Comparison of ENCODE assay signal across 11 cellular contexts in genomic region chr6:56714982-56715456, GRCh38.
DNase-seq lines count a peak whose midpoint lies in the region; ATAC-seq and TF ChIP-seq lines count a peak whose summit lies in the region.
"Had no signal": no experiment of that assay in that cellular context is flagged by ENCODE, and none has a peak within 500 bp of the region (broad histone marks: within the 10 kb centered on the region; RNA-seq: fewer than 3 reads in every experiment).

No MANE protein-coding gene starts in this region.

- H3K4me1 Mint-ChIP-seq in naive thymus-derived CD4-positive, alpha-beta T cell = peaks cover 0 to 2% (median 0%) of the 10 kb centered on the region in 7 donors
- no peaks in the 10 kb centered on the region for H3K4me1 Mint-ChIP-seq in CD8-positive, alpha-beta memory T cell

- TF ChIP-seq CTCF in lung (IDR thresholded peaks at IDR 0.05; ENCODE audit: control extremely low read depth, extremely low read depth) = no peak

- peak; percentile 74 for ATAC-seq in lung (ENCODE audit: insufficient read depth, low FRiP score)
- no peak for ATAC-seq in naive thymus-derived CD4-positive, alpha-beta T cell

- CTCF ChIA-PET in naive thymus-derived CD4-positive, alpha-beta T cell (lab: Charles Lee) = no interaction called here
- CTCF ChIA-PET in CD8-positive, alpha-beta memory T cell (lab: Charles Lee) = no interaction called here

- peaks cover 0 to 9% (median 2%) of the 10 kb centered on the region in 11 donors for H3K9me3 Mint-ChIP-seq in naive thymus-derived CD4-positive, alpha-beta T cell
- peaks cover 0 to 10% (median 3%) of the 10 kb centered on the region in 5 donors for H3K9me3 Mint-ChIP-seq in CD8-positive, alpha-beta memory T cell

- peak; percentile 60 for DNase-seq in AG08395 (ENCODE audit: low spot score)
- peak; percentile 95 for DNase-seq in LHCN-M2 (ENCODE audit: low read depth)
- peak; percentile 60 for DNase-seq in dedifferentiated amniotic fluid mesenchymal stem cell (ENCODE audit: extremely low spot score)
- DNase-seq in lung (ENCODE audit: low spot score) = peak; percentile 32
- no peak for DNase-seq in naive thymus-derived CD4-positive, alpha-beta T cell
- no peak for DNase-seq in T-helper 9 cell
- no peak for DNase-seq in NCI-H2227 treated with DMSO at 0.1 percent for 48 hours (lab: John Stamatoyannopoulos, UW)
- DNase-seq in CD8-positive, alpha-beta memory T cell = no peak
- DNase-seq: H7, left cardiac atrium, NCI-H2107 had no signal

- H3K27me3 Mint-ChIP-seq in naive thymus-derived CD4-positive, alpha-beta T cell = peaks cover 0 to 27% (median 12%) of the 10 kb centered on the region in 5 donors
- H3K27me3 Mint-ChIP-seq in CD8-positive, alpha-beta memory T cell = peaks cover 0 to 2% of the 10 kb centered on the region in 2 donors

- intact Hi-C loops in naive thymus-derived CD4-positive, alpha-beta T cell (cut with micrococcal nuclease) = no loop called here

- H3K9me3 ChIP-seq in lung (ENCODE audit: control insufficient read depth in 2 of 2, insufficient read depth in 1 of 2, low read length in 1 of 2) = no peaks in the 10 kb centered on the region
- H3K9me3 ChIP-seq in naive thymus-derived CD4-positive, alpha-beta T cell (ENCODE audit: control insufficient read depth in 2 of 3, low read length in 3 of 3) = no peaks in the 10 kb centered on the region
- H3K9me3 ChIP-seq in CD8-positive, alpha-beta memory T cell (ENCODE audit: low read length) = no peaks in the 10 kb centered on the region

- H3K27ac Mint-ChIP-seq in naive thymus-derived CD4-positive, alpha-beta T cell = no peak overlapping the region
- no peak overlapping the region for H3K27ac Mint-ChIP-seq in CD8-positive, alpha-beta memory T cell

- 38 to 54% methylated on average over 2 of the region's 2 CpGs for WGBS in lung, 2 donors

- no peaks in the 10 kb centered on the region for H3K36me3 ChIP-seq in lung (ENCODE audit: control insufficient read depth in 2 of 2, insufficient read depth in 2 of 2, low read length in 2 of 2)
- no peaks in the 10 kb centered on the region for H3K36me3 ChIP-seq in naive thymus-derived CD4-positive, alpha-beta T cell (ENCODE audit: control insufficient read depth in 2 of 3, insufficient read depth in 3 of 3, low read length in 3 of 3)
- H3K36me3 ChIP-seq in CD8-positive, alpha-beta memory T cell (ENCODE audit: insufficient read depth, low read length) = no peaks in the 10 kb centered on the region

- H3K4me3 ChIP-seq in lung = no peak overlapping the region
- no peak overlapping the region for H3K4me3 ChIP-seq in naive thymus-derived CD4-positive, alpha-beta T cell (ENCODE audit: low read length)
- H3K4me3 ChIP-seq in CD8-positive, alpha-beta memory T cell (ENCODE audit: low read length) = no peak overlapping the region

- H3K27ac ChIP-seq in lung (ENCODE audit: low read depth in 1 of 2, low read length in 1 of 2) = peak overlapping the region in 1 of 2 donors; percentile 83
- no peak overlapping the region for H3K27ac ChIP-seq in naive thymus-derived CD4-positive, alpha-beta T cell (ENCODE audit: low read depth, low read length)
- H3K27ac ChIP-seq in CD8-positive, alpha-beta memory T cell (ENCODE audit: low read depth, low read length) = no peak overlapping the region

- peaks cover 0 to 7% (median 0%) of the 10 kb centered on the region in 5 donors for H3K36me3 Mint-ChIP-seq in naive thymus-derived CD4-positive, alpha-beta T cell
- H3K36me3 Mint-ChIP-seq in CD8-positive, alpha-beta memory T cell = peaks cover 0 to 3% (median 0%) of the 10 kb centered on the region in 3 donors

- peaks cover 4 to 30% of the 10 kb centered on the region in 2 donors for H3K4me1 ChIP-seq in lung (ENCODE audit: control insufficient read depth in 2 of 2, insufficient read depth in 2 of 2, low read length in 2 of 2)
- H3K4me1 ChIP-seq in naive thymus-derived CD4-positive, alpha-beta T cell (ENCODE audit: control insufficient read depth in 2 of 2, insufficient read depth in 2 of 2, low read length in 2 of 2) = no peaks in the 10 kb centered on the region
- H3K4me1 ChIP-seq in CD8-positive, alpha-beta memory T cell (ENCODE audit: insufficient read depth, low read length) = no peaks in the 10 kb centered on the region

- H3K4me3 Mint-ChIP-seq in naive thymus-derived CD4-positive, alpha-beta T cell = no peak overlapping the region
- H3K4me3 Mint-ChIP-seq in CD8-positive, alpha-beta memory T cell = no peak overlapping the region

- POLR2A ChIA-PET in naive thymus-derived CD4-positive, alpha-beta T cell (lab: Charles Lee) = no interaction called here
- POLR2A ChIA-PET in CD8-positive, alpha-beta memory T cell (lab: Charles Lee) = no interaction called here

- no peaks in the 10 kb centered on the region for H3K27me3 ChIP-seq in lung (ENCODE audit: control insufficient read depth, insufficient read depth)
- no peaks in the 10 kb centered on the region for H3K27me3 ChIP-seq in naive thymus-derived CD4-positive, alpha-beta T cell (ENCODE audit: control insufficient read depth in 2 of 2, insufficient read depth in 2 of 2, low read length in 2 of 2)
- no peaks in the 10 kb centered on the region for H3K27me3 ChIP-seq in CD8-positive, alpha-beta memory T cell (ENCODE audit: insufficient read depth, low read length, poor library complexity, severe bottlenecking)

Comparison
In these comparisons a context has a peak if more than half of its experiments do, and no peak if none do; other contexts are left out.
1. DNase-seq: peak in AG08395 (single experiment), LHCN-M2 (single experiment), dedifferentiated amniotic fluid mesenchymal stem cell (single experiment) and lung (single experiment); none in naive thymus-derived CD4-positive, alpha-beta T cell (0 of 9), T-helper 9 cell (single experiment), NCI-H2227 treated with DMSO at 0.1 percent for 48 hours (single experiment) and CD8-positive, alpha-beta memory T cell (0 of 5).